ENCODE assay signal across 1 cellular context in genomic region chr10:77090381-77091356, GRCh38.
TF ChIP-seq lines count a peak whose summit lies in the region.

No MANE protein-coding gene starts in this region.

TF ChIP-seq in HEK293, 187 proteins besides CTCF, POLR2A, EP300 and RAD21 (continued from another document and continues in another):
- TF ChIP-seq ZBTB49 (tag by site-specific recombination; IDR thresholded peaks at IDR 0.05; ENCODE audit: low read depth), result no peak
- TF ChIP-seq GLIS1 (tag by site-specific recombination; IDR thresholded peaks at IDR 0.05), result peak; percentile 48
- no peak for TF ChIP-seq ZNF558 (tag by site-specific recombination; IDR thresholded peaks at IDR 0.05)
- TF ChIP-seq ZNF501 (tag by site-specific recombination; IDR thresholded peaks at IDR 0.05), result peak; percentile 44; the same call in 1 of the 2 replicates
- TF ChIP-seq ZNF433 (tag by site-specific recombination; IDR thresholded peaks at IDR 0.05; ENCODE audit: low read depth), result no peak
- TF ChIP-seq ZNF677 (tag by site-specific recombination; IDR thresholded peaks at IDR 0.05), result no peak
- TF ChIP-seq, protein P1, sequence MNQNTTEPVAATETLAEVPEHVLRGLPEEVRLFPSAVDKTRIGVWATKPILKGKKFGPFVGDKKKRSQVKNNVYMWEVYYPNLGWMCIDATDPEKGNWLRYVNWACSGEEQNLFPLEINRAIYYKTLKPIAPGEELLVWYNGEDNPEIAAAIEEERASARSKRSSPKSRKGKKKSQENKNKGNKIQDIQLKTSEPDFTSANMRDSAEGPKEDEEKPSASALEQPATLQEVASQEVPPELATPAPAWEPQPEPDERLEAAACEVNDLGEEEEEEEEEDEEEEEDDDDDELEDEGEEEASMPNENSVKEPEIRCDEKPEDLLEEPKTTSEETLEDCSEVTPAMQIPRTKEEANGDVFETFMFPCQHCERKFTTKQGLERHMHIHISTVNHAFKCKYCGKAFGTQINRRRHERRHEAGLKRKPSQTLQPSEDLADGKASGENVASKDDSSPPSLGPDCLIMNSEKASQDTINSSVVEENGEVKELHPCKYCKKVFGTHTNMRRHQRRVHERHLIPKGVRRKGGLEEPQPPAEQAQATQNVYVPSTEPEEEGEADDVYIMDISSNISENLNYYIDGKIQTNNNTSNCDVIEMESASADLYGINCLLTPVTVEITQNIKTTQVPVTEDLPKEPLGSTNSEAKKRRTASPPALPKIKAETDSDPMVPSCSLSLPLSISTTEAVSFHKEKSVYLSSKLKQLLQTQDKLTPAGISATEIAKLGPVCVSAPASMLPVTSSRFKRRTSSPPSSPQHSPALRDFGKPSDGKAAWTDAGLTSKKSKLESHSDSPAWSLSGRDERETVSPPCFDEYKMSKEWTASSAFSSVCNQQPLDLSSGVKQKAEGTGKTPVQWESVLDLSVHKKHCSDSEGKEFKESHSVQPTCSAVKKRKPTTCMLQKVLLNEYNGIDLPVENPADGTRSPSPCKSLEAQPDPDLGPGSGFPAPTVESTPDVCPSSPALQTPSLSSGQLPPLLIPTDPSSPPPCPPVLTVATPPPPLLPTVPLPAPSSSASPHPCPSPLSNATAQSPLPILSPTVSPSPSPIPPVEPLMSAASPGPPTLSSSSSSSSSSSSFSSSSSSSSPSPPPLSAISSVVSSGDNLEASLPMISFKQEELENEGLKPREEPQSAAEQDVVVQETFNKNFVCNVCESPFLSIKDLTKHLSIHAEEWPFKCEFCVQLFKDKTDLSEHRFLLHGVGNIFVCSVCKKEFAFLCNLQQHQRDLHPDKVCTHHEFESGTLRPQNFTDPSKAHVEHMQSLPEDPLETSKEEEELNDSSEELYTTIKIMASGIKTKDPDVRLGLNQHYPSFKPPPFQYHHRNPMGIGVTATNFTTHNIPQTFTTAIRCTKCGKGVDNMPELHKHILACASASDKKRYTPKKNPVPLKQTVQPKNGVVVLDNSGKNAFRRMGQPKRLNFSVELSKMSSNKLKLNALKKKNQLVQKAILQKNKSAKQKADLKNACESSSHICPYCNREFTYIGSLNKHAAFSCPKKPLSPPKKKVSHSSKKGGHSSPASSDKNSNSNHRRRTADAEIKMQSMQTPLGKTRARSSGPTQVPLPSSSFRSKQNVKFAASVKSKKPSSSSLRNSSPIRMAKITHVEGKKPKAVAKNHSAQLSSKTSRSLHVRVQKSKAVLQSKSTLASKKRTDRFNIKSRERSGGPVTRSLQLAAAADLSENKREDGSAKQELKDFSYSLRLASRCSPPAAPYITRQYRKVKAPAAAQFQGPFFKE (tag by site-specific recombination; IDR thresholded peaks at IDR 0.05; ENCODE audit: borderline replicate concordance), result no peak
- no peak for TF ChIP-seq KLF17 (tag by site-specific recombination; IDR thresholded peaks at IDR 0.05)
- TF ChIP-seq ZNF747 (tag by site-specific recombination; IDR thresholded peaks at IDR 0.05), result no peak
- peak; percentile 78; the same call in 1 of the 2 replicates for TF ChIP-seq ZNF629 (tag by site-specific recombination; IDR thresholded peaks at IDR 0.05)
- TF ChIP-seq ZNF10 (tag by site-specific recombination; IDR thresholded peaks at IDR 0.05), result peak; percentile 88
- TF ChIP-seq, protein P2, sequence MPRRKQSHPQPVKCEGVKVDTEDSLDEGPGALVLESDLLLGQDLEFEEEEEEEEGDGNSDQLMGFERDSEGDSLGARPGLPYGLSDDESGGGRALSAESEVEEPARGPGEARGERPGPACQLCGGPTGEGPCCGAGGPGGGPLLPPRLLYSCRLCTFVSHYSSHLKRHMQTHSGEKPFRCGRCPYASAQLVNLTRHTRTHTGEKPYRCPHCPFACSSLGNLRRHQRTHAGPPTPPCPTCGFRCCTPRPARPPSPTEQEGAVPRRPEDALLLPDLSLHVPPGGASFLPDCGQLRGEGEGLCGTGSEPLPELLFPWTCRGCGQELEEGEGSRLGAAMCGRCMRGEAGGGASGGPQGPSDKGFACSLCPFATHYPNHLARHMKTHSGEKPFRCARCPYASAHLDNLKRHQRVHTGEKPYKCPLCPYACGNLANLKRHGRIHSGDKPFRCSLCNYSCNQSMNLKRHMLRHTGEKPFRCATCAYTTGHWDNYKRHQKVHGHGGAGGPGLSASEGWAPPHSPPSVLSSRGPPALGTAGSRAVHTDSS (tag by site-specific recombination; IDR thresholded peaks at IDR 0.05), result no peak
- no peak for TF ChIP-seq ZNF239 (tag by site-specific recombination; IDR thresholded peaks at IDR 0.05)
- no peak for TF ChIP-seq ZBTB17 (tag by site-specific recombination; IDR thresholded peaks at IDR 0.05)
- TF ChIP-seq ZNF132 (tag by site-specific recombination; IDR thresholded peaks at IDR 0.05; ENCODE audit: borderline replicate concordance), result no peak
- no peak for TF ChIP-seq ZNF221 (tag by site-specific recombination; IDR thresholded peaks at IDR 0.05; ENCODE audit: borderline replicate concordance)
- TF ChIP-seq IKZF3 (tag by site-specific recombination; IDR thresholded peaks at IDR 0.05), result 0 out of 2 replicates have a peak, but pooled peaks have one; percentile 62
- TF ChIP-seq MEIS1 (CRISPR knock-in tag; IDR thresholded peaks at IDR 0.05; ENCODE audit: borderline replicate concordance), result no peak
- peak; percentile 79 for TF ChIP-seq ZBTB44 (tag by site-specific recombination; IDR thresholded peaks at IDR 0.05)
- no peak for TF ChIP-seq INSM2 (tag by site-specific recombination; IDR thresholded peaks at IDR 0.05)
- no peak for TF ChIP-seq ZNF626 (tag by site-specific recombination; IDR thresholded peaks at IDR 0.05)
- TF ChIP-seq, protein P3, sequence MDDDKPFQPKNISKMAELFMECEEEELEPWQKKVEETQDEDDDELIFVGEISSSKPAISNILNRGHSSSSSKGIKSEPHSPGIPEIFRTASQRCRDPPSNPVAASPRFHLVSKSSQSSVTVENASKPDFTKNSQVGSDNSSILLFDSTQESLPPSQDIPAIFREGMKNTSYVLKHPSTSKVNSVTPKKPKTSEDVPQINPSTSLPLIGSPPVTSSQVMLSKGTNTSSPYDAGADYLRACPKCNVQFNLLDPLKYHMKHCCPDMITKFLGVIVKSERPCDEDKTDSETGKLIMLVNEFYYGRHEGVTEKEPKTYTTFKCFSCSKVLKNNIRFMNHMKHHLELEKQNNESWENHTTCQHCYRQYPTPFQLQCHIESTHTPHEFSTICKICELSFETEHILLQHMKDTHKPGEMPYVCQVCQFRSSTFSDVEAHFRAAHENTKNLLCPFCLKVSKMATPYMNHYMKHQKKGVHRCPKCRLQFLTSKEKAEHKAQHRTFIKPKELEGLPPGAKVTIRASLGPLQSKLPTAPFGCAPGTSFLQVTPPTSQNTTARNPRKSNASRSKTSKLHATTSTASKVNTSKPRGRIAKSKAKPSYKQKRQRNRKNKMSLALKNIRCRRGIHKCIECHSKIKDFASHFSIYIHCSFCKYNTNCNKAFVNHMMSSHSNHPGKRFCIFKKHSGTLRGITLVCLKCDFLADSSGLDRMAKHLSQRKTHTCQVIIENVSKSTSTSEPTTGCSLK (tag by site-specific recombination; IDR thresholded peaks at IDR 0.05), result no peak
- TF ChIP-seq, protein P4, sequence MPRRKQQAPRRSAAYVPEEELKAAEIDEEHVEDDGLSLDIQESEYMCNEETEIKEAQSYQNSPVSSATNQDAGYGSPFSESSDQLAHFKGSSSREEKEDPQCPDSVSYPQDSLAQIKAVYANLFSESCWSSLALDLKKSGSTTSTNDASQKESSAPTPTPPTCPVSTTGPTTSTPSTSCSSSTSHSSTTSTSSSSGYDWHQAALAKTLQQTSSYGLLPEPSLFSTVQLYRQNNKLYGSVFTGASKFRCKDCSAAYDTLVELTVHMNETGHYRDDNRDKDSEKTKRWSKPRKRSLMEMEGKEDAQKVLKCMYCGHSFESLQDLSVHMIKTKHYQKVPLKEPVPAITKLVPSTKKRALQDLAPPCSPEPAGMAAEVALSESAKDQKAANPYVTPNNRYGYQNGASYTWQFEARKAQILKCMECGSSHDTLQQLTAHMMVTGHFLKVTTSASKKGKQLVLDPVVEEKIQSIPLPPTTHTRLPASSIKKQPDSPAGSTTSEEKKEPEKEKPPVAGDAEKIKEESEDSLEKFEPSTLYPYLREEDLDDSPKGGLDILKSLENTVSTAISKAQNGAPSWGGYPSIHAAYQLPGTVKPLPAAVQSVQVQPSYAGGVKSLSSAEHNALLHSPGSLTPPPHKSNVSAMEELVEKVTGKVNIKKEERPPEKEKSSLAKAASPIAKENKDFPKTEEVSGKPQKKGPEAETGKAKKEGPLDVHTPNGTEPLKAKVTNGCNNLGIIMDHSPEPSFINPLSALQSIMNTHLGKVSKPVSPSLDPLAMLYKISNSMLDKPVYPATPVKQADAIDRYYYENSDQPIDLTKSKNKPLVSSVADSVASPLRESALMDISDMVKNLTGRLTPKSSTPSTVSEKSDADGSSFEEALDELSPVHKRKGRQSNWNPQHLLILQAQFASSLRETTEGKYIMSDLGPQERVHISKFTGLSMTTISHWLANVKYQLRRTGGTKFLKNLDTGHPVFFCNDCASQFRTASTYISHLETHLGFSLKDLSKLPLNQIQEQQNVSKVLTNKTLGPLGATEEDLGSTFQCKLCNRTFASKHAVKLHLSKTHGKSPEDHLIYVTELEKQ (tag by site-specific recombination; IDR thresholded peaks at IDR 0.05; ENCODE audit: borderline replicate concordance), result peak; percentile 70; the same call in 1 of the 2 replicates
- TF ChIP-seq ZBTB48 (tag by site-specific recombination; IDR thresholded peaks at IDR 0.05), result no peak
- TF ChIP-seq ZNF792 (tag by site-specific recombination; IDR thresholded peaks at IDR 0.05), result no peak
- no peak for TF ChIP-seq PATZ1 (tag by site-specific recombination; IDR thresholded peaks at IDR 0.05)
- no peak for TF ChIP-seq GLIS2 (tag by site-specific recombination; IDR thresholded peaks at IDR 0.05)
- TF ChIP-seq, protein P5, sequence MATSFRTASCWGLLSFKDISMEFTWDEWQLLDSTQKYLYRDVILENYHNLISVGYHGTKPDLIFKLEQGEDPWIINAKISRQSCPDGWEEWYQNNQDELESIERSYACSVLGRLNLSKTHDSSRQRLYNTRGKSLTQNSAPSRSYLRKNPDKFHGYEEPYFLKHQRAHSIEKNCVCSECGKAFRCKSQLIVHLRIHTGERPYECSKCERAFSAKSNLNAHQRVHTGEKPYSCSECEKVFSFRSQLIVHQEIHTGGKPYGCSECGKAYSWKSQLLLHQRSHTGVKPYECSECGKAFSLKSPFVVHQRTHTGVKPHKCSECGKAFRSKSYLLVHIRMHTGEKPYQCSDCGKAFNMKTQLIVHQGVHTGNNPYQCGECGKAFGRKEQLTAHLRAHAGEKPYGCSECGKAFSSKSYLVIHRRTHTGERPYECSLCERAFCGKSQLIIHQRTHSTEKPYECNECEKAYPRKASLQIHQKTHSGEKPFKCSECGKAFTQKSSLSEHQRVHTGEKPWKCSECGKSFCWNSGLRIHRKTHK (tag by site-specific recombination; IDR thresholded peaks at IDR 0.05), result no peak
- TF ChIP-seq ZNF202 (tag by site-specific recombination; IDR thresholded peaks at IDR 0.05; ENCODE audit: borderline replicate concordance), result no peak
- TF ChIP-seq ZNF610 (tag by site-specific recombination; IDR thresholded peaks at IDR 0.05; ENCODE audit: borderline replicate concordance), result no peak
